ENCODE assay signal across 20 cellular contexts in the genomic region with DNA sequence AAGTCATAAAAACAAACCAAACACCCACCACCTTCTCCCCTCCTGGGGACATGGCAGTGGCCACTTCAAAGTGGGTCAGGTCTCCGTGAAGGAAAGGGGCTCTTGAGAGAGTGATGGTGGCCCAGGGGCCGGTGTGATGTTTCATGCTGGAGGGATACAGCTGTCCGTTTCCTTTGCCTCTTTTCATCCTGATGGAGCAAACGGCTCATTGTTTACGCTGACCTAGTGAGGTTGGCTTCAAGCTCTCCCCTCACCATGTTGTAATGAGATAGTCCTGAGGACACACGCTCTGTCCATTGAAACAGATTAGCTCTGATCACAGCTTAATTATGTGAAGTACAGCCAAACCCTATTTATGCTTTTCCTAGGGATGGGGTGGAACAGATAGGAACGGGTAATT. TPM values are rescaled to one million over a fixed set of nuclear protein-coding genes. Genes with fewer than 3 reads are reported as not detected.
"Had no signal": no experiment of that assay in that cellular context is flagged by ENCODE, and none has a peak within 500 bp of the region (broad histone marks: within the 10 kb centered on the region; RNA-seq: fewer than 3 reads in every experiment).

No MANE protein-coding gene starts in this region.

- H3K4me3 Mint-ChIP-seq: activated T-cell treated with anti-CD3 and anti-CD28 coated beads, Interleukin-2, amount 50 U/mL, for 24 hours; nephron progenitor cell; type B pancreatic cell had no signal

- ATAC-seq: right cardiac atrium had no signal

- H3K27ac ChIP-seq: dorsolateral prefrontal cortex, epithelial cell of prostate, hepatocyte, testis had no signal

- H3K9me3 ChIP-seq: testis had no signal

- H3K9me3 Mint-ChIP-seq: activated T-helper 2 cell treated with anti-CD3 and anti-CD28 coated beads, Interferon-gamma antibody, Interleukin-2, Interleukin-4, amounts not matched to agents 10 μg/mL and 5 μg/mL and 100 μg/mL, durations not matched to agents 14 hours and 24 hours and 36 hours; nephron progenitor cell; stimulated activated effector memory CD8-positive, alpha-beta T cell treated with anti-CD3 and anti-CD28 coated beads, Interleukin-12 subunit alpha, Interleukin-12 subunit beta, amount 100 ng/mL, for 72 hours; type B pancreatic cell had no signal

- H3K4me1 ChIP-seq: testis had no signal

- H3K36me3 Mint-ChIP-seq: activated naive CD8-positive, alpha-beta T cell treated with anti-CD3 and anti-CD28 coated beads, Interleukin-2, amount 10 ng/mL, durations not matched to agents 7 days and 5 days; type B pancreatic cell had no signal

- DNase-seq: activated naive CD8-positive, alpha-beta T cell treated with anti-CD3 and anti-CD28 coated beads, Interleukin-2, amount 10 ng/mL, durations not matched to agents 7 days and 5 days; amygdala; caudate nucleus; foreskin fibroblast; nephron progenitor cell; occipital lobe; T1000; testis had no signal

- H3K27ac Mint-ChIP-seq: activated T-cell treated with anti-CD3 and anti-CD28 coated beads, Interleukin-2, amount 50 U/mL, for 24 hours; activated T-helper 2 cell treated with anti-CD3 and anti-CD28 coated beads, Interferon-gamma antibody, Interleukin-2, Interleukin-4, amounts not matched to agents 10 μg/mL and 5 μg/mL and 100 μg/mL, durations not matched to agents 14 hours and 24 hours and 36 hours; nephron progenitor cell; progenitor cell of endocrine pancreas; type B pancreatic cell had no signal

- H3K27me3 ChIP-seq: testis had no signal

- H3K27me3 Mint-ChIP-seq: activated naive CD8-positive, alpha-beta T cell treated with anti-CD3 and anti-CD28 coated beads, Interleukin-2, amount 10 ng/mL, durations not matched to agents 7 days and 5 days; activated T-cell treated with anti-CD3 and anti-CD28 coated beads, Interleukin-2, amount 50 U/mL, for 24 hours had no signal

- H3K4me3 ChIP-seq: hepatocyte, smooth muscle cell, testis had no signal

RNA-seq across cellular contexts. Expression of gene CDH13, which starts 34.2 kb away (rescaled TPM):
- total RNA-seq: activated CD4-positive, alpha-beta T cell treated with anti-CD3 and anti-CD28 coated beads, Interleukin-2, amount 10 ng/mL, durations not matched to agents 7 days and 5 days; activated CD8-positive, alpha-beta T cell treated with anti-CD3 and anti-CD28 coated beads, Interleukin-2, amount 10 ng/mL, durations not matched to agents 7 days and 5 days; activated naive CD8-positive, alpha-beta T cell treated with anti-CD3 and anti-CD28 coated beads, Interleukin-2, amount 10 ng/mL, durations not matched to agents 7 days and 5 days; activated T-helper 2 cell treated with anti-CD3 and anti-CD28 coated beads, Interferon-gamma antibody, Interleukin-2, Interleukin-4, amounts not matched to agents 10 μg/mL and 5 μg/mL and 100 μg/mL, durations not matched to agents 14 hours and 24 hours and 36 hours had no signal
